In the genomic region with DNA sequence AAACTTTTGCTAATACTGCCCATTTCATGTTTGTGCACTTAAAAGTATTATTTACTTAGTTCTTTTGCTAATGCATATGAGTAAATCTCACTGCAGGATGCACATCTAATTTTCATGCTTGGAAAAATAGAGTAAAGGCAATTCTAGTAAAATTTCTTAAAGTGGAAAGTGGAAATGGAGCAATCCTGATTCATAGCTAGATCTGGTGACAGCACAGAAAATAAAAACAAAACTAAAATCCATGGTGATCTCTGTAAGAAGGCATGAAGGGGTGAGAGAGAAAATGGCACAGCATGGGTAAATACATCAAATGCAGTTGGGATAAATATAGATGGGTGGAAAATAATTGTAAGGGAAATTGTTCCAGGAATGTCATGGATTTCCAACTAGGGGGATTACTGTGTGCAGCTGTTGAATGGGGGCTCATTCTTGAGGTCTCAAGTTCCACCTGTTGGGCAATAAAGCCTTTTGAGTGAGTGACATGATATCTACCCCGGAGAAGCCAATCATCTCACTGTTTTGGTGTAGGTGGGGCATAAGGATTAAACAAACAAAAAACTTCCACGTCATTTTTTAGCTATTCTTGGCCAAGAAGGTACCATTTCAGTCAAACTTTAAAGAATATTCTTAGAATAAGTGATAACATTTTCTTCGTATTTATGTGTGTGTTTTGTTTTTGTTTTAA, we compare ENCODE assay signal across 1 cellular context.
TF ChIP-seq lines count a peak whose summit lies in the region.

No MANE protein-coding gene starts in this region.

TF ChIP-seq in HEK293, 187 proteins besides CTCF, POLR2A, EP300 and RAD21 (continued from another document):
- TF ChIP-seq ZSCAN30 (tag by site-specific recombination; IDR thresholded peaks at IDR 0.05) = no peak
- no peak for TF ChIP-seq ZBTB1 (tag by site-specific recombination; IDR thresholded peaks at IDR 0.05)
- TF ChIP-seq, protein P1, sequence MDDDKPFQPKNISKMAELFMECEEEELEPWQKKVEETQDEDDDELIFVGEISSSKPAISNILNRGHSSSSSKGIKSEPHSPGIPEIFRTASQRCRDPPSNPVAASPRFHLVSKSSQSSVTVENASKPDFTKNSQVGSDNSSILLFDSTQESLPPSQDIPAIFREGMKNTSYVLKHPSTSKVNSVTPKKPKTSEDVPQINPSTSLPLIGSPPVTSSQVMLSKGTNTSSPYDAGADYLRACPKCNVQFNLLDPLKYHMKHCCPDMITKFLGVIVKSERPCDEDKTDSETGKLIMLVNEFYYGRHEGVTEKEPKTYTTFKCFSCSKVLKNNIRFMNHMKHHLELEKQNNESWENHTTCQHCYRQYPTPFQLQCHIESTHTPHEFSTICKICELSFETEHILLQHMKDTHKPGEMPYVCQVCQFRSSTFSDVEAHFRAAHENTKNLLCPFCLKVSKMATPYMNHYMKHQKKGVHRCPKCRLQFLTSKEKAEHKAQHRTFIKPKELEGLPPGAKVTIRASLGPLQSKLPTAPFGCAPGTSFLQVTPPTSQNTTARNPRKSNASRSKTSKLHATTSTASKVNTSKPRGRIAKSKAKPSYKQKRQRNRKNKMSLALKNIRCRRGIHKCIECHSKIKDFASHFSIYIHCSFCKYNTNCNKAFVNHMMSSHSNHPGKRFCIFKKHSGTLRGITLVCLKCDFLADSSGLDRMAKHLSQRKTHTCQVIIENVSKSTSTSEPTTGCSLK (tag by site-specific recombination; IDR thresholded peaks at IDR 0.05) = no peak
- no peak for TF ChIP-seq MYNN (tag by site-specific recombination; IDR thresholded peaks at IDR 0.05; ENCODE audit: borderline replicate concordance)
- no peak for TF ChIP-seq ZNF266 (tag by site-specific recombination; IDR thresholded peaks at IDR 0.05; ENCODE audit: low read depth)
- TF ChIP-seq ZNF416 (tag by site-specific recombination; IDR thresholded peaks at IDR 0.05) = no peak
- TF ChIP-seq ZNF560 (tag by site-specific recombination; IDR thresholded peaks at IDR 0.05; ENCODE audit: borderline replicate concordance) = no peak
- TF ChIP-seq, protein P2, sequence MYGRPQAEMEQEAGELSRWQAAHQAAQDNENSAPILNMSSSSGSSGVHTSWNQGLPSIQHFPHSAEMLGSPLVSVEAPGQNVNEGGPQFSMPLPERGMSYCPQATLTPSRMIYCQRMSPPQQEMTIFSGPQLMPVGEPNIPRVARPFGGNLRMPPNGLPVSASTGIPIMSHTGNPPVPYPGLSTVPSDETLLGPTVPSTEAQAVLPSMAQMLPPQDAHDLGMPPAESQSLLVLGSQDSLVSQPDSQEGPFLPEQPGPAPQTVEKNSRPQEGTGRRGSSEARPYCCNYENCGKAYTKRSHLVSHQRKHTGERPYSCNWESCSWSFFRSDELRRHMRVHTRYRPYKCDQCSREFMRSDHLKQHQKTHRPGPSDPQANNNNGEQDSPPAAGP (tag by site-specific recombination; IDR thresholded peaks at IDR 0.05) = no peak
- TF ChIP-seq SCRT2 (tag by site-specific recombination; IDR thresholded peaks at IDR 0.05) = peak; percentile 97
- TF ChIP-seq ZFP69B (tag by site-specific recombination; IDR thresholded peaks at IDR 0.05) = no peak; the same call in 1 of the 2 replicates
- no peak for TF ChIP-seq ZBTB8A (tag by site-specific recombination; IDR thresholded peaks at IDR 0.05)
- no peak for TF ChIP-seq MEIS1 (CRISPR knock-in tag; IDR thresholded peaks at IDR 0.05; ENCODE audit: borderline replicate concordance)
- no peak for TF ChIP-seq ZNF19 (tag by site-specific recombination; IDR thresholded peaks at IDR 0.05; ENCODE audit: low read depth)
- no peak for TF ChIP-seq ZNF155 (tag by site-specific recombination; IDR thresholded peaks at IDR 0.05)
- TF ChIP-seq TRIM28 (IDR thresholded peaks at IDR 0.05; ENCODE audit: borderline replicate concordance, low read length) = no peak
- no peak for TF ChIP-seq ZNF473 (tag by site-specific recombination; IDR thresholded peaks at IDR 0.05)
- TF ChIP-seq ZNF112 (tag by site-specific recombination; IDR thresholded peaks at IDR 0.05) = no peak
- no peak for TF ChIP-seq ZSCAN16 (tag by site-specific recombination; IDR thresholded peaks at IDR 0.05)
- no peak for TF ChIP-seq ZNF404 (tag by site-specific recombination; IDR thresholded peaks at IDR 0.05)
- TF ChIP-seq ZNF24 (tag by site-specific recombination; IDR thresholded peaks at IDR 0.05) = no peak
- no peak for TF ChIP-seq ZNF184 (tag by site-specific recombination; IDR thresholded peaks at IDR 0.05)
- TF ChIP-seq, protein P3, sequence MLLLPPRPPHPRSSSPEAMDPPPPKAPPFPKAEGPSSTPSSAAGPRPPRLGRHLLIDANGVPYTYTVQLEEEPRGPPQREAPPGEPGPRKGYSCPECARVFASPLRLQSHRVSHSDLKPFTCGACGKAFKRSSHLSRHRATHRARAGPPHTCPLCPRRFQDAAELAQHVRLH (tag by site-specific recombination; IDR thresholded peaks at IDR 0.05) = no peak
- no peak for TF ChIP-seq HOXD13 (CRISPR knock-in tag; IDR thresholded peaks at IDR 0.05; ENCODE audit: borderline replicate concordance)
- no peak for TF ChIP-seq ZNF544 (tag by site-specific recombination; IDR thresholded peaks at IDR 0.05)
- TF ChIP-seq, protein P4, sequence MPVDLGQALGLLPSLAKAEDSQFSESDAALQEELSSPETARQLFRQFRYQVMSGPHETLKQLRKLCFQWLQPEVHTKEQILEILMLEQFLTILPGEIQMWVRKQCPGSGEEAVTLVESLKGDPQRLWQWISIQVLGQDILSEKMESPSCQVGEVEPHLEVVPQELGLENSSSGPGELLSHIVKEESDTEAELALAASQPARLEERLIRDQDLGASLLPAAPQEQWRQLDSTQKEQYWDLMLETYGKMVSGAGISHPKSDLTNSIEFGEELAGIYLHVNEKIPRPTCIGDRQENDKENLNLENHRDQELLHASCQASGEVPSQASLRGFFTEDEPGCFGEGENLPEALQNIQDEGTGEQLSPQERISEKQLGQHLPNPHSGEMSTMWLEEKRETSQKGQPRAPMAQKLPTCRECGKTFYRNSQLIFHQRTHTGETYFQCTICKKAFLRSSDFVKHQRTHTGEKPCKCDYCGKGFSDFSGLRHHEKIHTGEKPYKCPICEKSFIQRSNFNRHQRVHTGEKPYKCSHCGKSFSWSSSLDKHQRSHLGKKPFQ (tag by site-specific recombination; IDR thresholded peaks at IDR 0.05) = no peak
- TF ChIP-seq, protein P5, sequence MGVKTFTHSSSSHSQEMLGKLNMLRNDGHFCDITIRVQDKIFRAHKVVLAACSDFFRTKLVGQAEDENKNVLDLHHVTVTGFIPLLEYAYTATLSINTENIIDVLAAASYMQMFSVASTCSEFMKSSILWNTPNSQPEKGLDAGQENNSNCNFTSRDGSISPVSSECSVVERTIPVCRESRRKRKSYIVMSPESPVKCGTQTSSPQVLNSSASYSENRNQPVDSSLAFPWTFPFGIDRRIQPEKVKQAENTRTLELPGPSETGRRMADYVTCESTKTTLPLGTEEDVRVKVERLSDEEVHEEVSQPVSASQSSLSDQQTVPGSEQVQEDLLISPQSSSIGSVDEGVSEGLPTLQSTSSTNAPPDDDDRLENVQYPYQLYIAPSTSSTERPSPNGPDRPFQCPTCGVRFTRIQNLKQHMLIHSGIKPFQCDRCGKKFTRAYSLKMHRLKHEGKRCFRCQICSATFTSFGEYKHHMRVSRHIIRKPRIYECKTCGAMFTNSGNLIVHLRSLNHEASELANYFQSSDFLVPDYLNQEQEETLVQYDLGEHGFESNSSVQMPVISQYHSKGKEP (tag by site-specific recombination; IDR thresholded peaks at IDR 0.05) = no peak
- no peak for TF ChIP-seq KLF8 (tag by site-specific recombination; IDR thresholded peaks at IDR 0.05)
- TF ChIP-seq, protein P6, sequence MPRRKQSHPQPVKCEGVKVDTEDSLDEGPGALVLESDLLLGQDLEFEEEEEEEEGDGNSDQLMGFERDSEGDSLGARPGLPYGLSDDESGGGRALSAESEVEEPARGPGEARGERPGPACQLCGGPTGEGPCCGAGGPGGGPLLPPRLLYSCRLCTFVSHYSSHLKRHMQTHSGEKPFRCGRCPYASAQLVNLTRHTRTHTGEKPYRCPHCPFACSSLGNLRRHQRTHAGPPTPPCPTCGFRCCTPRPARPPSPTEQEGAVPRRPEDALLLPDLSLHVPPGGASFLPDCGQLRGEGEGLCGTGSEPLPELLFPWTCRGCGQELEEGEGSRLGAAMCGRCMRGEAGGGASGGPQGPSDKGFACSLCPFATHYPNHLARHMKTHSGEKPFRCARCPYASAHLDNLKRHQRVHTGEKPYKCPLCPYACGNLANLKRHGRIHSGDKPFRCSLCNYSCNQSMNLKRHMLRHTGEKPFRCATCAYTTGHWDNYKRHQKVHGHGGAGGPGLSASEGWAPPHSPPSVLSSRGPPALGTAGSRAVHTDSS (tag by site-specific recombination; IDR thresholded peaks at IDR 0.05) = no peak
- no peak for TF ChIP-seq SP7 (tag by site-specific recombination; IDR thresholded peaks at IDR 0.05)
- TF ChIP-seq BCL11A (tag by site-specific recombination; IDR thresholded peaks at IDR 0.05; ENCODE audit: low read depth) = no peak
- TF ChIP-seq, protein P7, sequence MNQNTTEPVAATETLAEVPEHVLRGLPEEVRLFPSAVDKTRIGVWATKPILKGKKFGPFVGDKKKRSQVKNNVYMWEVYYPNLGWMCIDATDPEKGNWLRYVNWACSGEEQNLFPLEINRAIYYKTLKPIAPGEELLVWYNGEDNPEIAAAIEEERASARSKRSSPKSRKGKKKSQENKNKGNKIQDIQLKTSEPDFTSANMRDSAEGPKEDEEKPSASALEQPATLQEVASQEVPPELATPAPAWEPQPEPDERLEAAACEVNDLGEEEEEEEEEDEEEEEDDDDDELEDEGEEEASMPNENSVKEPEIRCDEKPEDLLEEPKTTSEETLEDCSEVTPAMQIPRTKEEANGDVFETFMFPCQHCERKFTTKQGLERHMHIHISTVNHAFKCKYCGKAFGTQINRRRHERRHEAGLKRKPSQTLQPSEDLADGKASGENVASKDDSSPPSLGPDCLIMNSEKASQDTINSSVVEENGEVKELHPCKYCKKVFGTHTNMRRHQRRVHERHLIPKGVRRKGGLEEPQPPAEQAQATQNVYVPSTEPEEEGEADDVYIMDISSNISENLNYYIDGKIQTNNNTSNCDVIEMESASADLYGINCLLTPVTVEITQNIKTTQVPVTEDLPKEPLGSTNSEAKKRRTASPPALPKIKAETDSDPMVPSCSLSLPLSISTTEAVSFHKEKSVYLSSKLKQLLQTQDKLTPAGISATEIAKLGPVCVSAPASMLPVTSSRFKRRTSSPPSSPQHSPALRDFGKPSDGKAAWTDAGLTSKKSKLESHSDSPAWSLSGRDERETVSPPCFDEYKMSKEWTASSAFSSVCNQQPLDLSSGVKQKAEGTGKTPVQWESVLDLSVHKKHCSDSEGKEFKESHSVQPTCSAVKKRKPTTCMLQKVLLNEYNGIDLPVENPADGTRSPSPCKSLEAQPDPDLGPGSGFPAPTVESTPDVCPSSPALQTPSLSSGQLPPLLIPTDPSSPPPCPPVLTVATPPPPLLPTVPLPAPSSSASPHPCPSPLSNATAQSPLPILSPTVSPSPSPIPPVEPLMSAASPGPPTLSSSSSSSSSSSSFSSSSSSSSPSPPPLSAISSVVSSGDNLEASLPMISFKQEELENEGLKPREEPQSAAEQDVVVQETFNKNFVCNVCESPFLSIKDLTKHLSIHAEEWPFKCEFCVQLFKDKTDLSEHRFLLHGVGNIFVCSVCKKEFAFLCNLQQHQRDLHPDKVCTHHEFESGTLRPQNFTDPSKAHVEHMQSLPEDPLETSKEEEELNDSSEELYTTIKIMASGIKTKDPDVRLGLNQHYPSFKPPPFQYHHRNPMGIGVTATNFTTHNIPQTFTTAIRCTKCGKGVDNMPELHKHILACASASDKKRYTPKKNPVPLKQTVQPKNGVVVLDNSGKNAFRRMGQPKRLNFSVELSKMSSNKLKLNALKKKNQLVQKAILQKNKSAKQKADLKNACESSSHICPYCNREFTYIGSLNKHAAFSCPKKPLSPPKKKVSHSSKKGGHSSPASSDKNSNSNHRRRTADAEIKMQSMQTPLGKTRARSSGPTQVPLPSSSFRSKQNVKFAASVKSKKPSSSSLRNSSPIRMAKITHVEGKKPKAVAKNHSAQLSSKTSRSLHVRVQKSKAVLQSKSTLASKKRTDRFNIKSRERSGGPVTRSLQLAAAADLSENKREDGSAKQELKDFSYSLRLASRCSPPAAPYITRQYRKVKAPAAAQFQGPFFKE (tag by site-specific recombination; IDR thresholded peaks at IDR 0.05; ENCODE audit: borderline replicate concordance) = no peak
- TF ChIP-seq YY2 (tag by site-specific recombination; IDR thresholded peaks at IDR 0.05) = no peak
- TF ChIP-seq, protein P8, sequence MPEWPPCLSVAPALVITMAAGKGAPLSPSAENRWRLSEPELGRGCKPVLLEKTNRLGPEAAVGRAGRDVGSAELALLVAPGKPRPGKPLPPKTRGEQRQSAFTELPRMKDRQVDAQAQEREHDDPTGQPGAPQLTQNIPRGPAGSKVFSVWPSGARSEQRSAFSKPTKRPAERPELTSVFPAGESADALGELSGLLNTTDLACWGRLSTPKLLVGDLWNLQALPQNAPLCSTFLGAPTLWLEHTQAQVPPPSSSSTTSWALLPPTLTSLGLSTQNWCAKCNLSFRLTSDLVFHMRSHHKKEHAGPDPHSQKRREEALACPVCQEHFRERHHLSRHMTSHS (tag by site-specific recombination; IDR thresholded peaks at IDR 0.05) = no peak
- TF ChIP-seq GLI4 (tag by site-specific recombination; IDR thresholded peaks at IDR 0.05) = no peak
- no peak for TF ChIP-seq ZNF132 (tag by site-specific recombination; IDR thresholded peaks at IDR 0.05; ENCODE audit: borderline replicate concordance)
- peak; percentile 26; the same call in 1 of the 2 replicates for TF ChIP-seq IKZF3 (tag by site-specific recombination; IDR thresholded peaks at IDR 0.05)
- no peak for TF ChIP-seq ZNF621 (tag by site-specific recombination; IDR thresholded peaks at IDR 0.05)
- TF ChIP-seq ZBTB17 (tag by site-specific recombination; IDR thresholded peaks at IDR 0.05) = peak; percentile 53; the same call in 1 of the 2 replicates
- peak; percentile 43 for TF ChIP-seq ZNF366 (tag by site-specific recombination; conservative IDR thresholded peaks at IDR 0.05)
- TF ChIP-seq ZXDB (tag by site-specific recombination; IDR thresholded peaks at IDR 0.05) = no peak
